Comparison of ENCODE assay signal across 8 cellular contexts in genomic region chr20:62143118-62143975, GRCh38. TPM values are rescaled to one million over a fixed set of nuclear protein-coding genes. Genes with fewer than 3 reads are reported as not detected.
DNase-seq lines count a peak whose midpoint lies in the region; ATAC-seq and TF ChIP-seq lines count a peak whose summit lies in the region.

Gene PSMA7, minus strand, starts transcription at chr20:62143394. Its CDS starts 91 bp downstream, at chr20:62143303.
A gene with protein sequence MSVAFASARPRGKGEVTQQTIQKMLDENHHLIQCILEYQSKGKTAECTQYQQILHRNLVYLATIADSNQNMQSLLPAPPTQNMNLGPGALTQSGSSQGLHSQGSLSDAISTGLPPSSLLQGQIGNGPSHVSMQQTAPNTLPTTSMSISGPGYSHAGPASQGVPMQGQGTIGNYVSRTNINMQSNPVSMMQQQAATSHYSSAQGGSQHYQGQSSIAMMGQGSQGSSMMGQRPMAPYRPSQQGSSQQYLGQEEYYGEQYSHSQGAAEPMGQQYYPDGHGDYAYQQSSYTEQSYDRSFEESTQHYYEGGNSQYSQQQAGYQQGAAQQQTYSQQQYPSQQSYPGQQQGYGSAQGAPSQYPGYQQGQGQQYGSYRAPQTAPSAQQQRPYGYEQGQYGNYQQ (plus strand): TSS chr20:62143769. CDS start chr20:62143821, 52 bp downstream.

- no peaks in the 10 kb centered on the region for H3K9me3 ChIP-seq in liver (ENCODE audit: control insufficient read depth in 4 of 4, low read length in 3 of 4)

- no peak for TF ChIP-seq CTCF in AG09309 (IDR thresholded peaks at IDR 0.05; ENCODE audit: control insufficient read depth, insufficient read depth, low read depth, low read length, missing control alignments)
- no peak for TF ChIP-seq CTCF in liver (IDR thresholded peaks at IDR 0.05; ENCODE audit: low read depth, low read length, missing input control)

- H3K27me3 ChIP-seq in liver (ENCODE audit: control insufficient read depth in 4 of 4, insufficient read depth in 4 of 4, low read length in 3 of 4), result no peaks in the 10 kb centered on the region

- H3K27ac ChIP-seq in liver (ENCODE audit: low read depth in 1 of 2, low read length in 2 of 2), result peak within 1 kb of the TSS; percentile 86 to 90

- H3K36me3 ChIP-seq in liver (ENCODE audit: control insufficient read depth in 4 of 4, insufficient read depth in 3 of 4, low read depth in 1 of 4, low read length in 3 of 4), result peaks cover 8 to 22% (median 19%) of the 10 kb centered on the region in 4 donors

- DNase-seq in AG09309 (ENCODE audit: low read depth) (peak; percentile 52), NCI-H345 treated with DMSO at 0.1 percent for 48 hours (lab: John Stamatoyannopoulos, UW; ENCODE audit: unreplicated experiment) (peak; percentile 84), dedifferentiated amniotic fluid mesenchymal stem cell (ENCODE audit: extremely low spot score) (peak; percentile 67)
- peak; percentile 89 for DNase-seq in activated CD4-positive, alpha-beta T cell treated with anti-CD3 and anti-CD28 coated beads for 48 hours
- DNase-seq in stimulated activated CD4-positive, alpha-beta T cell treated with anti-CD3 and anti-CD28 coated beads, Interleukin-4, amount 100 ng/mL, for 1 hour, result peak; percentile 87

- H3K9ac ChIP-seq in liver (ENCODE audit: low read depth in 1 of 2, low read length in 2 of 2), result peak within 1 kb of the TSS; percentile 87 to 95

- ATAC-seq in GM18870 (IDR thresholded peaks at IDR 0.05; ENCODE audit: unreplicated experiment) (peak; percentile 42), HG03103 (IDR thresholded peaks at IDR 0.05; ENCODE audit: low read depth, unreplicated experiment) (peak; percentile 62)

- H3K4me1 ChIP-seq in liver (ENCODE audit: control insufficient read depth in 4 of 4, insufficient read depth in 4 of 4, low read length in 3 of 4), result peaks cover 23 to 58% (median 48%) of the 10 kb centered on the region in 4 donors

- under 1% methylated on average over 140 of the region's 143 CpGs for WGBS in liver

- TF ChIP-seq RAD21 in liver (IDR thresholded peaks at IDR 0.05), result no peak

- H3K4me3 ChIP-seq in AG09309 (ENCODE audit: control insufficient read depth, low read depth, low read length), result peak within 1 kb of the TSS; percentile 71
- H3K4me3 ChIP-seq in liver (ENCODE audit: low read depth in 1 of 3, low read length in 3 of 3), result peak within 1 kb of the TSS; percentile 74 to 94 (median 82)

TF ChIP-seq in liver, 16 proteins besides CTCF, POLR2A, EP300 and RAD21:
- TF ChIP-seq YY1 (IDR thresholded peaks at IDR 0.05), result peak; percentile 75
- no peak for TF ChIP-seq FOXA2 (IDR thresholded peaks at IDR 0.05)
- no peak for TF ChIP-seq NR2F2 (IDR thresholded peaks at IDR 0.05)
- TF ChIP-seq SP1 (IDR thresholded peaks at IDR 0.05), result no peak
- no peak for TF ChIP-seq MAX (IDR thresholded peaks at IDR 0.05)

RNA-seq across cellular contexts. Expression of gene PSMA7, which starts in this region (rescaled TPM):
- total RNA-seq in liver, result 100 to 1,000 TPM; 109 to 181 TPM
- 100 to 1,000 TPM; 212 to 342 TPM for polyA plus RNA-seq in liver

RNA-seq across cellular contexts. Expression of the second gene that starts in this region (rescaled TPM):
- 10 to 100 TPM; 17.3 to 24.3 TPM for total RNA-seq in liver
- 10 to 100 TPM in 1 of 2 donors, 1 to 10 TPM in 1; 6.1 to 16.1 TPM for polyA plus RNA-seq in liver

Comparison
In these comparisons a context has a peak if more than half of its experiments do, and no peak if none do; other contexts are left out.
1. Peak in every context shown above with its lines: DNase-seq, ATAC-seq, H3K4me3 ChIP-seq and H3K27ac ChIP-seq.